Comparison of ENCODE assay signal across 8 cellular contexts in the genomic region with DNA sequence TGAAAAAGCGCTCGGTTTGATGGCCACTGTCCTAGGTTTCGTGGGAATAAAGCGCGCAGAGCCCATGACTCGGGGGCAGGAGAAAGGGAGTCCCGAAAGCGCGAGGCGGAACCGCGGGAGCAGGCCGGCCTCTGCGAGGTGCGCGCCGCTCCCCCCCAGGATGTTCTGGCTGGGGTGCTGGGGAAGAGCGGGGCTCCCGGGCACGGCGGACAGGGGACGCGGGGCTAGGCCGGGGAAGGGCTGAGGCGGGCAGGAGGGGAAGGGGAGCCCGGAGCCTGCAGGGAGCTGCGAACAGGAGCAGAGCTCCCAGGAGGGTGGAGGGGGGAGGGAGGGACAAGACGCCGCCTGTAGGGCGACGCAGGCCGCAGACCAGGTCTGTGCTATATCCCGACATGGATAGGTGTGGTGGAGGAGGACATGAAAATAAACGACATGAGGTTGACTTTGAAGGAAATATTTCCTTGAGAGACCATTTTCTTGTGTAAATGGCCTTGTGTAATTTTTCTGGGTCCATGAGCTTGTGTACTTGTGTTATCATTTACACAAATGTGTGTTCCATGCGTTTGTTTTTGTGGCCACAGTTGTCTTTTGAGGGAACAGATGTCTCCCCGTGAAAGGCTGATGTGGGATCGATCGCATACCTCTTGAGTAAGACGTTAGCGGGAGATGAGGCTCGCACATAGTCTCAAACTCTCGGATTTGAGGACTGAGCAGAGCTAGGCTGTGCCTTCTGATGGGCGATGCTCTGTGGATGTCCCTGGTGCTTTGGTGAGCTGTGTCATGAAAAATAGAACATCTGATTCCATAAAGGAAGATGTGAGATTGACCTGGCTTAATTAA. TPM values are rescaled to one million over a fixed set of nuclear protein-coding genes. Genes with fewer than 3 reads are reported as not detected.
DNase-seq lines count a peak whose midpoint lies in the region; ATAC-seq, FAIRE-seq and TF ChIP-seq lines count a peak whose summit lies in the region.

No MANE protein-coding gene starts in this region.

- peak overlapping the region; percentile 71 for H3K4me3 ChIP-seq in AG04449 (ENCODE audit: low read depth, low read length)

- peak; percentile 70 for FAIRE-seq in GM12891 (lab: Jason Lieb, UNC)

- ATAC-seq in stimulated activated naive B cell treated with anti-CD40 and anti-IgM and Interleukin-4, amounts not matched to agents 10 μg/mL and 1 μg/mL and 100 μg/mL, for 72 hours (replicated peaks) = peak in 1 of 2 donors; percentile 8
- no peak for ATAC-seq in GM19395 (IDR thresholded peaks at IDR 0.05; ENCODE audit: unreplicated experiment)

- H3K9me3 Mint-ChIP-seq in activated CD4-positive, alpha-beta T cell treated with anti-CD3 and anti-CD28 coated beads, Interleukin-2, amount 10 ng/mL, durations not matched to agents 7 days and 5 days = no peaks in the 10 kb centered on the region
- H3K9me3 Mint-ChIP-seq in stimulated activated naive B cell treated with anti-CD40 and anti-IgM and Interleukin-4, amounts not matched to agents 10 μg/mL and 1 μg/mL and 100 μg/mL, for 72 hours = no peaks in the 10 kb centered on the region

- no peak for TF ChIP-seq POLR2A in GM12891 (IDR thresholded peaks at IDR 0.05; ENCODE audit: low read depth, low read length)

- H3K27ac Mint-ChIP-seq in activated CD4-positive, alpha-beta T cell treated with anti-CD3 and anti-CD28 coated beads, Interleukin-2, amount 10 ng/mL, durations not matched to agents 7 days and 5 days = peak overlapping the region; percentile 90
- peak overlapping the region; percentile 88 for H3K27ac Mint-ChIP-seq in stimulated activated naive B cell treated with anti-CD40 and anti-IgM and Interleukin-4, amounts not matched to agents 10 μg/mL and 1 μg/mL and 100 μg/mL, for 72 hours

- no peak for DNase-seq in AG04449 (ENCODE audit: low read depth, low spot score)
- peak; percentile 48 for DNase-seq in GM12891 (ENCODE audit: insufficient read length, low spot score)
- DNase-seq in NCI-H2107 treated with DMSO at 0.1 percent for 48 hours (lab: John Stamatoyannopoulos, UW; ENCODE audit: unreplicated experiment) = peak; percentile 38
- DNase-seq in activated CD4-positive, alpha-beta T cell treated with anti-CD3 and anti-CD28 coated beads, Interleukin-2, amount 10 ng/mL, durations not matched to agents 7 days and 5 days = peak; percentile 39
- DNase-seq in effector CD8-positive, alpha-beta T cell (lab: John Stamatoyannopoulos, UW) = peak; percentile 25
- peak; percentile 11 for DNase-seq in medulla oblongata (ENCODE audit: extremely low spot score)
- no peak for DNase-seq in stimulated activated naive B cell treated with anti-CD40 and anti-IgM and Interleukin-4, amounts not matched to agents 10 μg/mL and 1 μg/mL and 100 μg/mL, for 72 hours

- peak overlapping the region; percentile 95 for H3K4me3 Mint-ChIP-seq in activated CD4-positive, alpha-beta T cell treated with anti-CD3 and anti-CD28 coated beads, Interleukin-2, amount 10 ng/mL, durations not matched to agents 7 days and 5 days
- peak overlapping the region; percentile 96 to 99 for H3K4me3 Mint-ChIP-seq in stimulated activated naive B cell treated with anti-CD40 and anti-IgM and Interleukin-4, amounts not matched to agents 10 μg/mL and 1 μg/mL and 100 μg/mL, for 72 hours

- peaks cover 38% of the 10 kb centered on the region for H3K4me1 Mint-ChIP-seq in activated CD4-positive, alpha-beta T cell treated with anti-CD3 and anti-CD28 coated beads, Interleukin-2, amount 10 ng/mL, durations not matched to agents 7 days and 5 days
- H3K4me1 Mint-ChIP-seq in stimulated activated naive B cell treated with anti-CD40 and anti-IgM and Interleukin-4, amounts not matched to agents 10 μg/mL and 1 μg/mL and 100 μg/mL, for 72 hours = peaks cover 19 to 28% of the 10 kb centered on the region in 2 donors

- CTCF ChIA-PET in AG04449 (lab: Yijun Ruan, JAX) = interaction anchor here (0.7 to 1.8 kb wide), 11 partner anchors 9 to 314 kb away, joined by 3 to 6 read pairs (median 3); no protein-coding TSS in a partner anchor
- CTCF ChIA-PET in activated CD4-positive, alpha-beta T cell treated with anti-CD3 and anti-CD28 coated beads, Interleukin-2, amount 10 ng/mL, durations not matched to agents 7 days and 5 days (lab: Charles Lee) = interaction anchor here (0.6 to 1.5 kb wide), 4 partner anchors 10 to 127 kb away, joined by 3 to 5 read pairs (median 3); no protein-coding TSS in a partner anchor

- H3K36me3 Mint-ChIP-seq in activated CD4-positive, alpha-beta T cell treated with anti-CD3 and anti-CD28 coated beads, Interleukin-2, amount 10 ng/mL, durations not matched to agents 7 days and 5 days (ENCODE audit: low read depth) = peaks cover 47% of the 10 kb centered on the region
- peaks cover 21 to 40% of the 10 kb centered on the region in 2 donors for H3K36me3 Mint-ChIP-seq in stimulated activated naive B cell treated with anti-CD40 and anti-IgM and Interleukin-4, amounts not matched to agents 10 μg/mL and 1 μg/mL and 100 μg/mL, for 72 hours

- POLR2A ChIA-PET in AG04449 (lab: Yijun Ruan, JAX) = interaction anchor here (0.6 to 1.4 kb wide), 3 partner anchors 17 to 39 kb away, joined by 3 to 4 read pairs (median 4); partner anchors contain the start of genes MCM3AP and YBEY
- POLR2A ChIA-PET in activated CD4-positive, alpha-beta T cell treated with anti-CD3 and anti-CD28 coated beads, Interleukin-2, amount 10 ng/mL, durations not matched to agents 7 days and 5 days (lab: Charles Lee) = no interaction called here

- H3K27me3 Mint-ChIP-seq in activated CD4-positive, alpha-beta T cell treated with anti-CD3 and anti-CD28 coated beads, Interleukin-2, amount 10 ng/mL, durations not matched to agents 7 days and 5 days = no peaks in the 10 kb centered on the region
- H3K27me3 Mint-ChIP-seq in stimulated activated naive B cell treated with anti-CD40 and anti-IgM and Interleukin-4, amounts not matched to agents 10 μg/mL and 1 μg/mL and 100 μg/mL, for 72 hours = no peaks in the 10 kb centered on the region

- TF ChIP-seq CTCF in AG04449 (IDR thresholded peaks at IDR 0.05; ENCODE audit: insufficient read depth, low read length, missing control alignments) = peak; percentile 39

TF ChIP-seq in GM12891, 5 proteins besides CTCF, POLR2A, EP300 and RAD21:
- TF ChIP-seq POLR2AphosphoS5 (IDR thresholded peaks at IDR 0.05; ENCODE audit: low read depth, low read length) (no peak), POU2F2 (IDR thresholded peaks at IDR 0.05; ENCODE audit: low read depth, low read length) (no peak), PAX5 (IDR thresholded peaks at IDR 0.05; ENCODE audit: insufficient read depth, low read length, severe bottlenecking) (no peak), TAF1 (IDR thresholded peaks at IDR 0.05; ENCODE audit: low read depth, low read length) (no peak), SPI1 (IDR thresholded peaks at IDR 0.05; ENCODE audit: low read depth, low read length) (no peak)
TF ChIP-seq in GM12891: peak in this region for 0.

RNA-seq across cellular contexts. Expression of gene PCNT, which starts 1.3 kb away (rescaled TPM):
- polyA plus RNA-seq in GM12891 (2012; ENCODE audit: low read depth, missing spikeins) = 26.9 TPM
- 10 to 100 TPM; 84.0 to 89.8 TPM for total RNA-seq in activated CD4-positive, alpha-beta T cell treated with anti-CD3 and anti-CD28 coated beads, Interleukin-2, amount 10 ng/mL, durations not matched to agents 7 days and 5 days

RNA-seq across cellular contexts. Expression of gene C21orf58, which starts 1.6 kb away (rescaled TPM):
- polyA plus RNA-seq in GM12891 (2012; ENCODE audit: low read depth, missing spikeins) = 7.6 TPM
- 10 to 100 TPM; 67.5 to 68.3 TPM for total RNA-seq in activated CD4-positive, alpha-beta T cell treated with anti-CD3 and anti-CD28 coated beads, Interleukin-2, amount 10 ng/mL, durations not matched to agents 7 days and 5 days

RNA-seq across cellular contexts. Expression of gene YBEY, which starts 39.2 kb away (rescaled TPM):
- 20.5 TPM for polyA plus RNA-seq in GM12891 (2012; ENCODE audit: low read depth, missing spikeins)
- 10 to 100 TPM; 11.5 to 12.5 TPM for total RNA-seq in activated CD4-positive, alpha-beta T cell treated with anti-CD3 and anti-CD28 coated beads, Interleukin-2, amount 10 ng/mL, durations not matched to agents 7 days and 5 days

RNA-seq across cellular contexts. Expression of gene MCM3AP, which starts 39.9 kb away (rescaled TPM):
- polyA plus RNA-seq in GM12891 (2012; ENCODE audit: low read depth, missing spikeins) = 38.5 TPM
- 100 to 1,000 TPM in 1 of 2 experiments, 10 to 100 TPM in 1; 94.5 to 118 TPM for total RNA-seq in activated CD4-positive, alpha-beta T cell treated with anti-CD3 and anti-CD28 coated beads, Interleukin-2, amount 10 ng/mL, durations not matched to agents 7 days and 5 days

Comparison
In these comparisons a context has a peak if more than half of its experiments do, and no peak if none do; other contexts are left out.
1. DNase-seq: peak in GM12891 (single experiment), NCI-H2107 treated with DMSO at 0.1 percent for 48 hours (single experiment), activated CD4-positive, alpha-beta T cell treated with anti-CD3 and anti-CD28 coated beads, Interleukin-2, amount 10 ng/mL, durations not matched to agents 7 days and 5 days (single experiment), effector CD8-positive, alpha-beta T cell (single experiment) and medulla oblongata (single experiment); none in AG04449 (single experiment) and stimulated activated naive B cell treated with anti-CD40 and anti-IgM and Interleukin-4, amounts not matched to agents 10 μg/mL and 1 μg/mL and 100 μg/mL, for 72 hours (single experiment).